1 cellular context compared by ENCODE assay signal in the genomic region with DNA sequence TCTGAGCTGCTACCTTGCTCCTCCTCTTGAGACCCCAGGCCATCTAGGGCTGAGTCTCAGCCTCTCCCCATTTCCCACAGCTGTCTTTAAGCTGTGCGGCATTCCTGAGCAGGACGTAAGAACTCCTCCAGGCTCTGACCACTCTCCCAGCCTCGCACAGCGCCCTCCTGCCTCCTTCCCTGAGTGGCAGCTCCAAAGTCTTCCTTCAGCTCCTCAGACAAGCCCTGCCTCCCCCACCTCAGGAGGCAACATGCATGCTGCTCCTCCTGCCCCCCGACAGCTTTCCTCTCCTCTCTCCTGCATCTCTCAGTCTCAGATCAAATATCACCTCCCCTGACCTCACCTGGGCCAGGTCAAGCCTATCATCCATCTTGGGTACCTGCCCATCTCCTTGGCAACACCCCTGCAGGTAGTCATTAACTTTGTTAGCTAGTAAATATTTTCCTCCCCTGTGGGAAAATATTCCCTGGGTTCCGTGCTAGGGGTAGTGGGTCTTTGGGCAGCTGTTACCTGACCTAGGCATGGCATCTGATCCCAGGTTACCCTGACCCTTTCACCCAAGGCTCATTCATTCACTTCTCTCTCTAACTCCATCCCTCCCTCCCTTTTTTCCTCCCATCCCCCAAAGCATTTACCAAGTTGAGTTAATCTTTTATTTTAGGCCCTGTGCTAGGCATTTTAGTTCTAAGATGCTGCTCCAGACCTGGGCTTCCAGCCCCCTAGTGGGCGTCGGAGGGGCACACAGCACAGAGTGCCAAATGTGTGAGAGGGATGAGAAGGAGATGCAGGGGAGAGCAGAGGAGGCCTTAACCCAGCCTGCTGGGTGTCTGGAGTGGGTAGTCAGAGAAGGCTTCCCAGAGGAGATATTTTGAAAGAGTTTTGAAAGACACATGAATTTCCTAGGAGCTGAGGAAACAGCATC.
TF ChIP-seq lines count a peak whose summit lies in the region.

No MANE protein-coding gene starts in this region.

TF ChIP-seq in H1, 55 proteins besides CTCF, POLR2A, EP300 and RAD21:
- TF ChIP-seq NANOG (IDR thresholded peaks at IDR 0.05; ENCODE audit: insufficient read depth, low read depth, low read length, poor library complexity, severe bottlenecking) (no peak), TAF7 (optimal IDR thresholded peaks at IDR 0.05; ENCODE audit: borderline replicate concordance, low read depth, low read length) (no peak), CTBP2 (IDR thresholded peaks at IDR 0.05; ENCODE audit: borderline replicate concordance, insufficient read depth, insufficient read length, low read length) (no peak), BRCA1 (IDR thresholded peaks at IDR 0.05; ENCODE audit: low read depth, low read length) (no peak), ZNF274 (IDR thresholded peaks at IDR 0.05; ENCODE audit: borderline replicate concordance, extremely low read depth, low read length) (no peak), ASH2L (IDR thresholded peaks at IDR 0.05; ENCODE audit: low read length) (no peak), KDM4A (IDR thresholded peaks at IDR 0.05; ENCODE audit: low read depth, low read length, severe bottlenecking) (no peak), BCL11A (IDR thresholded peaks at IDR 0.05; ENCODE audit: low read depth in 2 of 2, low read length in 2 of 2) (no peak), RXRA (IDR thresholded peaks at IDR 0.05; ENCODE audit: insufficient read depth, low read depth, low read length) (no peak), YY1 (IDR thresholded peaks at IDR 0.05; ENCODE audit: low read depth, low read length) (no peak), POLR2AphosphoS5 (IDR thresholded peaks at IDR 0.05; ENCODE audit: low read depth, low read length) (no peak)
- TF ChIP-seq, protein P1, sequence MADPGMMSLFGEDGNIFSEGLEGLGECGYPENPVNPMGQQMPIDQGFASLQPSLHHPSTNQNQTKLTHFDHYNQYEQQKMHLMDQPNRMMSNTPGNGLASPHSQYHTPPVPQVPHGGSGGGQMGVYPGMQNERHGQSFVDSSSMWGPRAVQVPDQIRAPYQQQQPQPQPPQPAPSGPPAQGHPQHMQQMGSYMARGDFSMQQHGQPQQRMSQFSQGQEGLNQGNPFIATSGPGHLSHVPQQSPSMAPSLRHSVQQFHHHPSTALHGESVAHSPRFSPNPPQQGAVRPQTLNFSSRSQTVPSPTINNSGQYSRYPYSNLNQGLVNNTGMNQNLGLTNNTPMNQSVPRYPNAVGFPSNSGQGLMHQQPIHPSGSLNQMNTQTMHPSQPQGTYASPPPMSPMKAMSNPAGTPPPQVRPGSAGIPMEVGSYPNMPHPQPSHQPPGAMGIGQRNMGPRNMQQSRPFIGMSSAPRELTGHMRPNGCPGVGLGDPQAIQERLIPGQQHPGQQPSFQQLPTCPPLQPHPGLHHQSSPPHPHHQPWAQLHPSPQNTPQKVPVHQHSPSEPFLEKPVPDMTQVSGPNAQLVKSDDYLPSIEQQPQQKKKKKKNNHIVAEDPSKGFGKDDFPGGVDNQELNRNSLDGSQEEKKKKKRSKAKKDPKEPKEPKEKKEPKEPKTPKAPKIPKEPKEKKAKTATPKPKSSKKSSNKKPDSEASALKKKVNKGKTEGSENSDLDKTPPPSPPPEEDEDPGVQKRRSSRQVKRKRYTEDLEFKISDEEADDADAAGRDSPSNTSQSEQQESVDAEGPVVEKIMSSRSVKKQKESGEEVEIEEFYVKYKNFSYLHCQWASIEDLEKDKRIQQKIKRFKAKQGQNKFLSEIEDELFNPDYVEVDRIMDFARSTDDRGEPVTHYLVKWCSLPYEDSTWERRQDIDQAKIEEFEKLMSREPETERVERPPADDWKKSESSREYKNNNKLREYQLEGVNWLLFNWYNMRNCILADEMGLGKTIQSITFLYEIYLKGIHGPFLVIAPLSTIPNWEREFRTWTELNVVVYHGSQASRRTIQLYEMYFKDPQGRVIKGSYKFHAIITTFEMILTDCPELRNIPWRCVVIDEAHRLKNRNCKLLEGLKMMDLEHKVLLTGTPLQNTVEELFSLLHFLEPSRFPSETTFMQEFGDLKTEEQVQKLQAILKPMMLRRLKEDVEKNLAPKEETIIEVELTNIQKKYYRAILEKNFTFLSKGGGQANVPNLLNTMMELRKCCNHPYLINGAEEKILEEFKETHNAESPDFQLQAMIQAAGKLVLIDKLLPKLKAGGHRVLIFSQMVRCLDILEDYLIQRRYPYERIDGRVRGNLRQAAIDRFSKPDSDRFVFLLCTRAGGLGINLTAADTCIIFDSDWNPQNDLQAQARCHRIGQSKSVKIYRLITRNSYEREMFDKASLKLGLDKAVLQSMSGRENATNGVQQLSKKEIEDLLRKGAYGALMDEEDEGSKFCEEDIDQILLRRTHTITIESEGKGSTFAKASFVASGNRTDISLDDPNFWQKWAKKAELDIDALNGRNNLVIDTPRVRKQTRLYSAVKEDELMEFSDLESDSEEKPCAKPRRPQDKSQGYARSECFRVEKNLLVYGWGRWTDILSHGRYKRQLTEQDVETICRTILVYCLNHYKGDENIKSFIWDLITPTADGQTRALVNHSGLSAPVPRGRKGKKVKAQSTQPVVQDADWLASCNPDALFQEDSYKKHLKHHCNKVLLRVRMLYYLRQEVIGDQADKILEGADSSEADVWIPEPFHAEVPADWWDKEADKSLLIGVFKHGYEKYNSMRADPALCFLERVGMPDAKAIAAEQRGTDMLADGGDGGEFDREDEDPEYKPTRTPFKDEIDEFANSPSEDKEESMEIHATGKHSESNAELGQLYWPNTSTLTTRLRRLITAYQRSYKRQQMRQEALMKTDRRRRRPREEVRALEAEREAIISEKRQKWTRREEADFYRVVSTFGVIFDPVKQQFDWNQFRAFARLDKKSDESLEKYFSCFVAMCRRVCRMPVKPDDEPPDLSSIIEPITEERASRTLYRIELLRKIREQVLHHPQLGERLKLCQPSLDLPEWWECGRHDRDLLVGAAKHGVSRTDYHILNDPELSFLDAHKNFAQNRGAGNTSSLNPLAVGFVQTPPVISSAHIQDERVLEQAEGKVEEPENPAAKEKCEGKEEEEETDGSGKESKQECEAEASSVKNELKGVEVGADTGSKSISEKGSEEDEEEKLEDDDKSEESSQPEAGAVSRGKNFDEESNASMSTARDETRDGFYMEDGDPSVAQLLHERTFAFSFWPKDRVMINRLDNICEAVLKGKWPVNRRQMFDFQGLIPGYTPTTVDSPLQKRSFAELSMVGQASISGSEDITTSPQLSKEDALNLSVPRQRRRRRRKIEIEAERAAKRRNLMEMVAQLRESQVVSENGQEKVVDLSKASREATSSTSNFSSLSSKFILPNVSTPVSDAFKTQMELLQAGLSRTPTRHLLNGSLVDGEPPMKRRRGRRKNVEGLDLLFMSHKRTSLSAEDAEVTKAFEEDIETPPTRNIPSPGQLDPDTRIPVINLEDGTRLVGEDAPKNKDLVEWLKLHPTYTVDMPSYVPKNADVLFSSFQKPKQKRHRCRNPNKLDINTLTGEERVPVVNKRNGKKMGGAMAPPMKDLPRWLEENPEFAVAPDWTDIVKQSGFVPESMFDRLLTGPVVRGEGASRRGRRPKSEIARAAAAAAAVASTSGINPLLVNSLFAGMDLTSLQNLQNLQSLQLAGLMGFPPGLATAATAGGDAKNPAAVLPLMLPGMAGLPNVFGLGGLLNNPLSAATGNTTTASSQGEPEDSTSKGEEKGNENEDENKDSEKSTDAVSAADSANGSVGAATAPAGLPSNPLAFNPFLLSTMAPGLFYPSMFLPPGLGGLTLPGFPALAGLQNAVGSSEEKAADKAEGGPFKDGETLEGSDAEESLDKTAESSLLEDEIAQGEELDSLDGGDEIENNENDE (IDR thresholded peaks at IDR 0.05; ENCODE audit: insufficient replicate concordance, low read length) = no peak
- TF ChIP-seq, protein P2, sequence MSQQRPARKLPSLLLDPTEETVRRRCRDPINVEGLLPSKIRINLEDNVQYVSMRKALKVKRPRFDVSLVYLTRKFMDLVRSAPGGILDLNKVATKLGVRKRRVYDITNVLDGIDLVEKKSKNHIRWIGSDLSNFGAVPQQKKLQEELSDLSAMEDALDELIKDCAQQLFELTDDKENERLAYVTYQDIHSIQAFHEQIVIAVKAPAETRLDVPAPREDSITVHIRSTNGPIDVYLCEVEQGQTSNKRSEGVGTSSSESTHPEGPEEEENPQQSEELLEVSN (IDR thresholded peaks at IDR 0.05) = no peak
